ENCODE assay signal across 21 cellular contexts in genomic region chr12:10957741-10958140, GRCh38. TPM values are rescaled to one million over a fixed set of nuclear protein-coding genes. Genes with fewer than 3 reads are reported as not detected.
A peak's percentile ranks its signal among the peaks of the same experiment; 100 is the strongest.
DNase-seq lines count a peak whose midpoint lies in the region; TF ChIP-seq lines count a peak whose summit lies in the region.
"Had no signal": no experiment of that assay in that cellular context is flagged by ENCODE, and none has a peak within 500 bp of the region (broad histone marks: within the 10 kb centered on the region; RNA-seq: fewer than 3 reads in every experiment).

No MANE protein-coding gene starts in this region.

- H3K4me2 ChIP-seq in mesendoderm (ENCODE audit: low read length) = no peak overlapping the region
- H3K4me2 ChIP-seq: KMS-11 had no signal

- no peaks in the 10 kb centered on the region for H3K79me1 ChIP-seq in mesendoderm (ENCODE audit: low read length)

- peak; percentile 58 for DNase-seq in EH (ENCODE audit: low read depth)
- DNase-seq in HS-27A (ENCODE audit: low read depth) = peak; percentile 15
- peak; percentile 20 for DNase-seq in brain microvascular endothelial cell
- peak; percentile 7 for DNase-seq in retinal pigment epithelial cell (ENCODE audit: low read depth)
- no peak for DNase-seq in mesothelial cell of epicardium (ENCODE audit: low spot score in 2 of 2, unreplicated experiment in 2 of 2)
- no peak for DNase-seq in mesendoderm
- no peak for DNase-seq in SW480 (ENCODE audit: low spot score)
- DNase-seq: ACHN, AML-193, H9, IMR-90, NCI-H1417, NCI-H1694 treated with DMSO at 0.1 percent for 48 hours, NCI-H2081 treated with DMSO at 0.1 percent for 48 hours, NCI-H446, NCI-H526, Peyer's patch had no signal

- no peak overlapping the region for H4K5ac ChIP-seq in mesendoderm (ENCODE audit: low read length)

- no peak overlapping the region for H3K18ac ChIP-seq in mesendoderm (ENCODE audit: low read length)

- H3K4me3 ChIP-seq in brain microvascular endothelial cell (ENCODE audit: low read depth, low read length) = no peak overlapping the region
- no peak overlapping the region for H3K4me3 ChIP-seq in retinal pigment epithelial cell (ENCODE audit: low read length)
- H3K4me3 ChIP-seq in mesendoderm (ENCODE audit: low read length) = no peak overlapping the region
- H3K4me3 ChIP-seq: Peyer's patch had no signal

- no peak overlapping the region for H2BK5ac ChIP-seq in mesendoderm (ENCODE audit: low read length)

- H3K9ac ChIP-seq in mesendoderm (ENCODE audit: low read length) = no peak overlapping the region
- H3K9ac ChIP-seq: KMS-11 had no signal

- no peaks in the 10 kb centered on the region for H3K4me1 ChIP-seq in mesendoderm (ENCODE audit: control insufficient read depth, low read depth, low read length)
- H3K4me1 ChIP-seq: Peyer's patch had no signal

- no peak overlapping the region for H3K27ac Mint-ChIP-seq in mesothelial cell of epicardium
- H3K27ac Mint-ChIP-seq: H9 had no signal

- H3K4me1 Mint-ChIP-seq in mesothelial cell of epicardium = no peaks in the 10 kb centered on the region
- H3K4me1 Mint-ChIP-seq: H9 had no signal

- peaks cover 52% of the 10 kb centered on the region for H3K9me3 Mint-ChIP-seq in mesothelial cell of epicardium

- H3K27me3 Mint-ChIP-seq in mesothelial cell of epicardium (ENCODE audit: low read depth) = no peaks in the 10 kb centered on the region

- H2BK15ac ChIP-seq in mesendoderm (replicated peaks; ENCODE audit: low read depth) = no peak overlapping the region

- no peak overlapping the region for H3K4me3 Mint-ChIP-seq in mesothelial cell of epicardium
- H3K4me3 Mint-ChIP-seq: H9 had no signal

- H3K27ac ChIP-seq in brain microvascular endothelial cell (no peak overlapping the region), mesendoderm (ENCODE audit: low read depth, low read length) (no peak overlapping the region)
- H3K27ac ChIP-seq: C4-2B, KMS-11, Peyer's patch had no signal

- no peak overlapping the region for H4K8ac ChIP-seq in mesendoderm (ENCODE audit: low read depth, low read length)

- no peak for TF ChIP-seq CTCF in brain microvascular endothelial cell (IDR thresholded peaks at IDR 0.05; ENCODE audit: low read depth, low read length, missing control alignments)
- no peak for TF ChIP-seq CTCF in retinal pigment epithelial cell (conservative IDR thresholded peaks at IDR 0.05; ENCODE audit: low read depth, low read length)
- TF ChIP-seq CTCF in mesothelial cell of epicardium (IDR thresholded peaks at IDR 0.05; ENCODE audit: unreplicated experiment) = no peak

- peaks cover 60% of the 10 kb centered on the region for H3K36me3 Mint-ChIP-seq in mesothelial cell of epicardium

- no peak overlapping the region for H3K4ac ChIP-seq in mesendoderm (ENCODE audit: low read depth, low read length)

- in situ Hi-C loops in brain microvascular endothelial cell (cut with HindIII; ENCODE audit: low pct_ligation_motif_present, low sequenced_read_pairs) = no loop called here

- H2AK5ac ChIP-seq in mesendoderm (ENCODE audit: low read length) = no peak overlapping the region

- H3K56ac ChIP-seq in mesendoderm (ENCODE audit: low read length) = no peak overlapping the region

- H3K27me3 ChIP-seq in brain microvascular endothelial cell (replicated peaks) (no peaks in the 10 kb centered on the region), mesendoderm (ENCODE audit: insufficient read depth, low read length, poor library complexity) (no peaks in the 10 kb centered on the region)
- H3K27me3 ChIP-seq: Peyer's patch had no signal

- H3K36me3 ChIP-seq in brain microvascular endothelial cell (replicated peaks) (no peaks in the 10 kb centered on the region), mesendoderm (ENCODE audit: control insufficient read depth, insufficient read depth, low read length) (no peaks in the 10 kb centered on the region)
- H3K36me3 ChIP-seq: Peyer's patch had no signal

- no peaks in the 10 kb centered on the region for H3K79me2 ChIP-seq in mesendoderm (ENCODE audit: control insufficient read depth, insufficient read depth, low read length)

- H3K23ac ChIP-seq in mesendoderm (ENCODE audit: low read length) = no peak overlapping the region

- no peak overlapping the region for H2BK120ac ChIP-seq in mesendoderm (ENCODE audit: low read depth, low read length)

RNA-seq across cellular contexts. Expression of gene TAS2R14, which starts 18.7 kb away (rescaled TPM):
- 4.5 to 6.7 TPM (median 5.4 TPM) in 3 replicates for total RNA-seq in mesothelial cell of epicardium
- polyA plus RNA-seq in mesendoderm (2013, experiment 1 of 2) = 0.51 TPM
- 0.42 TPM for polyA plus RNA-seq in mesendoderm (2013, experiment 2 of 2)
- total RNA-seq: Daoy had no signal

RNA-seq across cellular contexts. Expression of gene PRH2, which starts 28.7 kb away (rescaled TPM):
- total RNA-seq in mesothelial cell of epicardium = not detected in 3 replicates
- not detected for polyA plus RNA-seq in mesendoderm (2013, experiment 1 of 2)
- not detected for polyA plus RNA-seq in mesendoderm (2013, experiment 2 of 2)
- total RNA-seq: Daoy, H9, IMR-90, OCI-LY7, Peyer's patch had no signal

RNA-seq across cellular contexts. Expression of gene TAS2R50, which starts 29.0 kb away (rescaled TPM):
- 3.3 to 3.4 TPM (median 3.3 TPM) in 3 replicates for total RNA-seq in mesothelial cell of epicardium
- polyA plus RNA-seq in mesendoderm (2013, experiment 1 of 2) = not detected
- polyA plus RNA-seq in mesendoderm (2013, experiment 2 of 2) = not detected
- polyA plus RNA-seq: IMR-90 had no signal

RNA-seq across cellular contexts. Expression of gene TAS2R20, which starts 40.4 kb away (rescaled TPM):
- 3.8 to 5.0 TPM (median 4.8 TPM) in 3 replicates for total RNA-seq in mesothelial cell of epicardium
- polyA plus RNA-seq in mesendoderm (2013, experiment 1 of 2) = 0.06 TPM
- polyA plus RNA-seq in mesendoderm (2013, experiment 2 of 2) = 0.06 TPM
- total RNA-seq: Daoy had no signal

RNA-seq across cellular contexts. Expression of gene TAS2R13, which starts 48.4 kb away (rescaled TPM):
- 3.1 to 3.8 TPM (median 3.5 TPM) in 3 replicates for total RNA-seq in mesothelial cell of epicardium
- polyA plus RNA-seq in mesendoderm (2013, experiment 1 of 2) = not detected
- not detected for polyA plus RNA-seq in mesendoderm (2013, experiment 2 of 2)

Comparison
In these comparisons a context has a peak if more than half of its experiments do, and no peak if none do; other contexts are left out.
1. DNase-seq: peak in EH (single experiment), HS-27A (single experiment), brain microvascular endothelial cell (single experiment) and retinal pigment epithelial cell (single experiment); none in mesothelial cell of epicardium (0 of 2), mesendoderm (single experiment) and SW480 (single experiment).